Comparison of ENCODE assay signal across 8 cellular contexts in genomic region chrX:103919336-103919682, GRCh38. TPM values are rescaled to one million over a fixed set of nuclear protein-coding genes. Genes with fewer than 3 reads are reported as not detected.
A peak's percentile ranks its signal among the peaks of the same experiment; 100 is the strongest.
DNase-seq lines count a peak whose midpoint lies in the region; ATAC-seq and TF ChIP-seq lines count a peak whose summit lies in the region.

No MANE protein-coding gene starts in this region.

- H3K27me3 Mint-ChIP-seq in activated naive CD4-positive, alpha-beta T cell treated with anti-CD3 and anti-CD28 coated beads, Interleukin-2, amount 50 U/mL, for 24 hours: no peaks in the 10 kb centered on the region

- H3K4me1 ChIP-seq in cardiac muscle cell (ENCODE audit: low read depth): no peaks in the 10 kb centered on the region

- no peak for DNase-seq in BJ (ENCODE audit: low read depth)
- DNase-seq in NCI-H2227 treated with DMSO at 0.1 percent for 48 hours (lab: John Stamatoyannopoulos, UW): peak; percentile 83
- peak in 1 of 2 donors; percentile 51 for DNase-seq in cardiac muscle cell (ENCODE audit: low read depth in 1 of 2, low spot score in 1 of 2)
- DNase-seq in pons (ENCODE audit: low spot score): peak; percentile 31
- DNase-seq in activated gamma-delta T cell treated with Interleukin-2 at 50 U/mL for 16 hours: no peak

- H3K27me3 ChIP-seq in BJ (ENCODE audit: control insufficient read depth, insufficient read depth, low read length) (no peaks in the 10 kb centered on the region), cardiac muscle cell (no peaks in the 10 kb centered on the region)

- no peaks in the 10 kb centered on the region for H3K36me3 Mint-ChIP-seq in activated naive CD4-positive, alpha-beta T cell treated with anti-CD3 and anti-CD28 coated beads, Interleukin-2, amount 50 U/mL, for 24 hours

- H3K4me1 Mint-ChIP-seq in activated naive CD4-positive, alpha-beta T cell treated with anti-CD3 and anti-CD28 coated beads, Interleukin-2, amount 50 U/mL, for 24 hours: peaks cover 24% of the 10 kb centered on the region

- TF ChIP-seq CTCF in BJ (IDR thresholded peaks at IDR 0.05; ENCODE audit: insufficient read depth, low read depth, low read length) (peak; percentile 29), cardiac muscle cell (IDR thresholded peaks at IDR 0.05; ENCODE audit: low read depth, low read length) (peak; percentile 30)

- H3K27ac ChIP-seq in cardiac muscle cell: peak overlapping the region; percentile 0

- H3K27ac Mint-ChIP-seq in activated naive CD4-positive, alpha-beta T cell treated with anti-CD3 and anti-CD28 coated beads, Interleukin-2, amount 50 U/mL, for 24 hours: peak overlapping the region; percentile 77

- POLR2A ChIA-PET in BJ (lab: Charles Lee): no interaction called here

- ATAC-seq in GM18858 (IDR thresholded peaks at IDR 0.05; ENCODE audit: unreplicated experiment): peak; percentile 36
- ATAC-seq in HG03025 (IDR thresholded peaks at IDR 0.05; ENCODE audit: low FRiP score, unreplicated experiment): peak; percentile 40

- H3K4me3 Mint-ChIP-seq in activated naive CD4-positive, alpha-beta T cell treated with anti-CD3 and anti-CD28 coated beads, Interleukin-2, amount 50 U/mL, for 24 hours: peak overlapping the region; percentile 91

- H3K9me3 Mint-ChIP-seq in activated naive CD4-positive, alpha-beta T cell treated with anti-CD3 and anti-CD28 coated beads, Interleukin-2, amount 50 U/mL, for 24 hours: no peaks in the 10 kb centered on the region

- CTCF ChIA-PET in BJ (lab: Yijun Ruan, JAX): interaction anchor here (0.8 to 1.9 kb wide), 4 partner anchors 10 to 88 kb away, joined by 3 to 4 read pairs (median 3); partner anchors contain the start of gene RAB9B

- no peaks in the 10 kb centered on the region for H3K9me3 ChIP-seq in cardiac muscle cell (ENCODE audit: low read depth)

- H3K36me3 ChIP-seq in BJ (ENCODE audit: control insufficient read depth, insufficient read depth, low read length) (no peaks in the 10 kb centered on the region), cardiac muscle cell (no peaks in the 10 kb centered on the region)

- H3K4me3 ChIP-seq in BJ (ENCODE audit: low read depth, low read length): peak overlapping the region; percentile 58
- H3K4me3 ChIP-seq in cardiac muscle cell: peak overlapping the region; percentile 55

RNA-seq across cellular contexts. Expression of gene TMSB15B, which starts 43.1 kb away (rescaled TPM):
- polyA plus RNA-seq in BJ (2011; rRNA removed) (4.7 and 6.6 TPM in 2 replicates), cardiac muscle cell (44.2 and 45.6 TPM in 2 replicates)
- polyA minus RNA-seq in BJ (2011; rRNA and poly(A)+ RNA removed): 0.93 and 1.8 TPM in 2 replicates
- 5.0 and 10.2 TPM in 2 replicates for total RNA-seq in cardiac muscle cell

Comparison
In these comparisons a context has a peak if more than half of its experiments do, and no peak if none do; other contexts are left out.
1. DNase-seq: peak in NCI-H2227 treated with DMSO at 0.1 percent for 48 hours (single experiment) and pons (single experiment); none in BJ (single experiment) and activated gamma-delta T cell treated with Interleukin-2 at 50 U/mL for 16 hours (single experiment).